Comparison of ENCODE assay signal across 1 cellular context in genomic region chr6:157758516-157759023, GRCh38.
A peak's percentile ranks its signal among the peaks of the same experiment; 100 is the strongest.
TF ChIP-seq lines count a peak whose summit lies in the region.

No MANE protein-coding gene starts in this region.

TF ChIP-seq in K562, 482 proteins besides CTCF, POLR2A, EP300 and RAD21 (continued from another document and continues in another):
- no peak for TF ChIP-seq HBP1 (CRISPR knock-in tag; IDR thresholded peaks at IDR 0.05)
- peak; percentile 52 for TF ChIP-seq USF1 (CRISPR knock-in tag; IDR thresholded peaks at IDR 0.05)
- 0 out of 2 replicates have a peak, but pooled peaks have one; percentile 43 for TF ChIP-seq ZBTB9 (CRISPR knock-in tag; IDR thresholded peaks at IDR 0.05)
- TF ChIP-seq MECOM (CRISPR knock-in tag; IDR thresholded peaks at IDR 0.05) = 0 out of 2 replicates have a peak, but pooled peaks have one; percentile 4
- no peak for TF ChIP-seq FOXO4 (CRISPR knock-in tag; IDR thresholded peaks at IDR 0.05)
- no peak for TF ChIP-seq ZNF609 (CRISPR knock-in tag; IDR thresholded peaks at IDR 0.05; ENCODE audit: borderline replicate concordance)
- no peak for TF ChIP-seq ZNF146 (CRISPR knock-in tag; IDR thresholded peaks at IDR 0.05; ENCODE audit: unreplicated experiment)
- TF ChIP-seq FOXP4 (CRISPR knock-in tag; IDR thresholded peaks at IDR 0.05; ENCODE audit: borderline replicate concordance) = peak; percentile 49; the same call in 1 of the 2 replicates
- 0 out of 2 replicates have a peak, but pooled peaks have one; percentile 33 for TF ChIP-seq PHF21A (IDR thresholded peaks at IDR 0.05; ENCODE audit: borderline replicate concordance, low read depth)
- no peak for TF ChIP-seq ZC3H8 (IDR thresholded peaks at IDR 0.05)
- no peak for TF ChIP-seq ZNF311 (CRISPR knock-in tag; IDR thresholded peaks at IDR 0.05)
- TF ChIP-seq PKNOX1 (IDR thresholded peaks at IDR 0.05) = peak; percentile 51; the same call in 1 of the 2 replicates
- peak; percentile 63 to 80; a peak in 3 of 4 replicates for TF ChIP-seq TRIM24 (IDR thresholded peaks at IDR 0.05)
- TF ChIP-seq GABPB2 (CRISPR knock-in tag; conservative IDR thresholded peaks at IDR 0.05) = no peak
- TF ChIP-seq KLF1 (tag; IDR thresholded peaks at IDR 0.05) = 0 out of 2 replicates have a peak, but pooled peaks have one; percentile 37
- 0 out of 2 replicates have a peak, but pooled peaks have one; percentile 27 for TF ChIP-seq NKRF (IDR thresholded peaks at IDR 0.05; ENCODE audit: borderline replicate concordance)
- no peak for TF ChIP-seq KLF16 (IDR thresholded peaks at IDR 0.05)
- peak; percentile 51; the same call in 1 of the 2 replicates for TF ChIP-seq MYNN (IDR thresholded peaks at IDR 0.05)
- no peak for TF ChIP-seq MYNN (CRISPR knock-in tag; IDR thresholded peaks at IDR 0.05)
- TF ChIP-seq TBL1XR1 (IDR thresholded peaks at IDR 0.05; ENCODE audit: low read length in 2 of 2) = no peak
- no peak; the same call in 1 of the 2 replicates for TF ChIP-seq NFRKB (IDR thresholded peaks at IDR 0.05; ENCODE audit: low read depth)
- TF ChIP-seq MTA3 (IDR thresholded peaks at IDR 0.05; ENCODE audit: borderline replicate concordance) = 0 out of 2 replicates have a peak, but pooled peaks have one; percentile 50
- 0 out of 2 replicates have a peak, but pooled peaks have one; percentile 33 for TF ChIP-seq ATF7 (IDR thresholded peaks at IDR 0.05)
- peak in 1 of 2 experiments; percentile 53; a peak in 2 of 4 replicates for TF ChIP-seq HDAC1 (IDR thresholded peaks at IDR 0.05)
- TF ChIP-seq MEIS2 (IDR thresholded peaks at IDR 0.05; ENCODE audit: partially characterized antibody) = peak; percentile 34
- TF ChIP-seq CUX1 (CRISPR knock-in tag; IDR thresholded peaks at IDR 0.05) = no peak
- no peak for TF ChIP-seq TFAM (CRISPR knock-in tag; conservative IDR thresholded peaks at IDR 0.05)
- peak; percentile 71; the same call in 1 of the 2 replicates for TF ChIP-seq SMARCE1 (IDR thresholded peaks at IDR 0.05)
- no peak for TF ChIP-seq STAG1 (CRISPR knock-in tag; IDR thresholded peaks at IDR 0.05; ENCODE audit: borderline replicate concordance)
- TF ChIP-seq KDM5B (IDR thresholded peaks at IDR 0.05; ENCODE audit: insufficient replicate concordance, low read depth, low read length) = no peak
- peak; percentile 25; the same call in 1 of the 2 replicates for TF ChIP-seq KLF6 (CRISPR knock-in tag; IDR thresholded peaks at IDR 0.05; ENCODE audit: borderline replicate concordance)
- no peak for TF ChIP-seq ZNF274 (IDR thresholded peaks at IDR 0.05; ENCODE audit: borderline replicate concordance, low read depth, low read length)
- TF ChIP-seq HNRNPK (IDR thresholded peaks at IDR 0.05; ENCODE audit: low read depth, low read length, poor library complexity, severe bottlenecking) = no peak
- TF ChIP-seq TCF7 (IDR thresholded peaks at IDR 0.05; ENCODE audit: borderline replicate concordance) = 0 out of 2 replicates have a peak, but pooled peaks have one; percentile 32
- no peak for TF ChIP-seq JUNB (CRISPR knock-in tag; conservative IDR thresholded peaks at IDR 0.05)
- TF ChIP-seq ZNF655 (CRISPR knock-in tag; IDR thresholded peaks at IDR 0.05) = no peak
